ENCODE assay signal across 1 cellular context in the genomic region with DNA sequence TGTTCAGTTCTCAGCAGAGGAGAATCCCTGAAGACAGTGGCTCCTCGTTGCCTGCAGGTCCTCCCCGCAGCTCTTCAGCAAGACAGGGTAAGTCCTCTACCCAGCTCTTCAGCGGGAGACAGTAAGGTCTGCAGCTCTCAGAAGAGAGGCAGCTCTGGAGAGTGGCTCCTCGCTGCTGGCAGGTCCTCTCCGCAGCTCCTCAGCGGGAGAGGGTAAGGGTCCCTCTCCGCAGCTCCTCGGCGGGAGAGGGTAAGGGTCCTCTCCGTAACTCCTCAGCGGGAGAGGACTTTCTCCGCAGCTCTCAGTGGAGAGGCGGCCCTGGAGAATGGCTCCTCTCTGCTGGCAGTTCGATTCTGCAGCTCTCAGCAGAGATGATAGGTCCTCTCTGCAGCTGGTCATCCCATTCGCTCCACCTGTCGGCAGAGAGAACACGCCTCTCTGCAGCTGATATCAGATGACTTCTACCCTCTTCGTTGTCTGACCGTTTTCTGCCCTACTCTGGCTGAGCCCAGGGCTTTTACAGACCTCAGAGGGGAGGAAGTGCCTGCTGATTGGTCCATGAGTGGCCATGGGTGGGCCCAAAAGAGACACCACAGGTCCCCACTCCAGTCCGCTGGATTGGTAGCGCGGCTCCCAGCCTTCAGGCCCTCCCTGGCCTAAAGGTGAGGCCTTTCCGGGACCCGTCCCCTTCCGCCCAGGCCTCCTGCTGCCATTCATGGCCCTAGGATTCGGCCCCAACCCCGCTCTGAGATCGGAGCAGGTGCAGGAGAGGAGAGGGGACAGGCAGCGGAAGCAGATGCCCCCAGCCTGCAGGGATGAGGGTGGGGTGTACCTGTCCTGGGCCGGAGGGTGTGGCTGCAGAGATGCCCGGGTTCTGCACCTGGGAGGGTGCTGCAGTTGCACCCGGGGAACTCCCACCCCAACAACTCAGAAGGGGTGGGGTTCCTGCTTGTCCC.
TF ChIP-seq lines count a peak whose summit lies in the region.

No MANE protein-coding gene starts in this region.

TF ChIP-seq in HepG2, 621 proteins besides CTCF, POLR2A, EP300 and RAD21 (continued from another document and continues in another):
- TF ChIP-seq NKX3-1 (CRISPR knock-in tag; IDR thresholded peaks at IDR 0.05) (no peak), ATM (IDR thresholded peaks at IDR 0.05; ENCODE audit: borderline replicate concordance) (no peak), RFXAP (CRISPR knock-in tag; IDR thresholded peaks at IDR 0.05; ENCODE audit: borderline replicate concordance) (no peak), ZNF136 (CRISPR knock-in tag; IDR thresholded peaks at IDR 0.05; ENCODE audit: low read depth) (0 out of 2 replicates have a peak, but pooled peaks have one; percentile 12), ZNF3 (CRISPR knock-in tag; IDR thresholded peaks at IDR 0.05) (no peak), PAWR (CRISPR knock-in tag; IDR thresholded peaks at IDR 0.05; ENCODE audit: borderline replicate concordance) (no peak), ATAD3A (CRISPR knock-in tag; IDR thresholded peaks at IDR 0.05) (no peak), JUND (CRISPR knock-in tag; IDR thresholded peaks at IDR 0.05) (peak; percentile 69; the same call in 1 of the 2 replicates), SMC3 (IDR thresholded peaks at IDR 0.05; ENCODE audit: low read length) (no peak), MYC (CRISPR knock-in tag; IDR thresholded peaks at IDR 0.05; ENCODE audit: borderline replicate concordance) (no peak), KLF9 (CRISPR knock-in tag; IDR thresholded peaks at IDR 0.05; ENCODE audit: low read depth) (no peak), NR2F1 (CRISPR knock-in tag; IDR thresholded peaks at IDR 0.05) (peak in 1 of 2 experiments; percentile 31; a peak in 1 of 4 replicates), ZNF543 (CRISPR knock-in tag; IDR thresholded peaks at IDR 0.05) (peak; percentile 61; the same call in 1 of the 2 replicates), SIX1 (CRISPR knock-in tag; IDR thresholded peaks at IDR 0.05; ENCODE audit: borderline replicate concordance) (peak; percentile 64; the same call in 1 of the 2 replicates), ZNF331 (CRISPR knock-in tag; IDR thresholded peaks at IDR 0.05) (0 out of 2 replicates have a peak, but pooled peaks have one; percentile 7), NAIF1 (CRISPR knock-in tag; IDR thresholded peaks at IDR 0.05; ENCODE audit: borderline replicate concordance) (no peak), ZNF775 (CRISPR knock-in tag; IDR thresholded peaks at IDR 0.05; ENCODE audit: borderline replicate concordance) (no peak), RBM22 (optimal IDR thresholded peaks at IDR 0.05; ENCODE audit: low read length) (no peak), ZBTB21 (CRISPR knock-in tag; IDR thresholded peaks at IDR 0.05) (no peak), MEIS2 (CRISPR knock-in tag; IDR thresholded peaks at IDR 0.05) (peak; percentile 27; the same call in 1 of the 2 replicates), FOXA1 (IDR thresholded peaks at IDR 0.05) (no peak), FOXA1 (CRISPR knock-in tag; IDR thresholded peaks at IDR 0.05) (no peak), CBX2 (IDR thresholded peaks at IDR 0.05; ENCODE audit: low read depth, low read length) (no peak), CBX2 (CRISPR knock-in tag; IDR thresholded peaks at IDR 0.05; ENCODE audit: low read depth) (0 out of 2 replicates have a peak, but pooled peaks have one; percentile 32), ZNF773 (CRISPR knock-in tag; IDR thresholded peaks at IDR 0.05; ENCODE audit: borderline replicate concordance) (no peak), DPF2 (CRISPR knock-in tag; IDR thresholded peaks at IDR 0.05; ENCODE audit: borderline replicate concordance, low read depth) (no peak), KDM3A (CRISPR knock-in tag; IDR thresholded peaks at IDR 0.05; ENCODE audit: low read depth) (0 out of 2 replicates have a peak, but pooled peaks have one; percentile 20), ZSCAN20 (CRISPR knock-in tag; IDR thresholded peaks at IDR 0.05; ENCODE audit: borderline replicate concordance) (no peak), DR1 (CRISPR knock-in tag; IDR thresholded peaks at IDR 0.05) (peak; percentile 95), ZNF788 (CRISPR knock-in tag; IDR thresholded peaks at IDR 0.05; ENCODE audit: borderline replicate concordance) (peak; percentile 60; the same call in 1 of the 2 replicates), ZNF251 (CRISPR knock-in tag; IDR thresholded peaks at IDR 0.05) (no peak), ZNF446 (CRISPR knock-in tag; IDR thresholded peaks at IDR 0.05) (no peak), NFE2 (CRISPR knock-in tag; IDR thresholded peaks at IDR 0.05) (no peak), GABPA (IDR thresholded peaks at IDR 0.05; ENCODE audit: low read depth, low read length) (no peak; the same call in none of the 2 replicates), GABPA (CRISPR knock-in tag; IDR thresholded peaks at IDR 0.05; ENCODE audit: low read depth) (peak; percentile 64; the same call in 1 of the 2 replicates), ZNF652 (CRISPR knock-in tag; IDR thresholded peaks at IDR 0.05; ENCODE audit: borderline replicate concordance, low read depth) (no peak), KLF11 (CRISPR knock-in tag; IDR thresholded peaks at IDR 0.05) (0 out of 2 replicates have a peak, but pooled peaks have one; percentile 61)
- TF ChIP-seq, protein P1, sequence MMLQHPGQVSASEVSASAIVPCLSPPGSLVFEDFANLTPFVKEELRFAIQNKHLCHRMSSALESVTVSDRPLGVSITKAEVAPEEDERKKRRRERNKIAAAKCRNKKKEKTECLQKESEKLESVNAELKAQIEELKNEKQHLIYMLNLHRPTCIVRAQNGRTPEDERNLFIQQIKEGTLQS (CRISPR knock-in tag; IDR thresholded peaks at IDR 0.05): no peak
- TF ChIP-seq, protein P2, sequence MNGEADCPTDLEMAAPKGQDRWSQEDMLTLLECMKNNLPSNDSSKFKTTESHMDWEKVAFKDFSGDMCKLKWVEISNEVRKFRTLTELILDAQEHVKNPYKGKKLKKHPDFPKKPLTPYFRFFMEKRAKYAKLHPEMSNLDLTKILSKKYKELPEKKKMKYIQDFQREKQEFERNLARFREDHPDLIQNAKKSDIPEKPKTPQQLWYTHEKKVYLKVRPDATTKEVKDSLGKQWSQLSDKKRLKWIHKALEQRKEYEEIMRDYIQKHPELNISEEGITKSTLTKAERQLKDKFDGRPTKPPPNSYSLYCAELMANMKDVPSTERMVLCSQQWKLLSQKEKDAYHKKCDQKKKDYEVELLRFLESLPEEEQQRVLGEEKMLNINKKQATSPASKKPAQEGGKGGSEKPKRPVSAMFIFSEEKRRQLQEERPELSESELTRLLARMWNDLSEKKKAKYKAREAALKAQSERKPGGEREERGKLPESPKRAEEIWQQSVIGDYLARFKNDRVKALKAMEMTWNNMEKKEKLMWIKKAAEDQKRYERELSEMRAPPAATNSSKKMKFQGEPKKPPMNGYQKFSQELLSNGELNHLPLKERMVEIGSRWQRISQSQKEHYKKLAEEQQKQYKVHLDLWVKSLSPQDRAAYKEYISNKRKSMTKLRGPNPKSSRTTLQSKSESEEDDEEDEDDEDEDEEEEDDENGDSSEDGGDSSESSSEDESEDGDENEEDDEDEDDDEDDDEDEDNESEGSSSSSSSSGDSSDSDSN (CRISPR knock-in tag; IDR thresholded peaks at IDR 0.05): peak; percentile 60; the same call in 1 of the 2 replicates
- TF ChIP-seq, protein P3, sequence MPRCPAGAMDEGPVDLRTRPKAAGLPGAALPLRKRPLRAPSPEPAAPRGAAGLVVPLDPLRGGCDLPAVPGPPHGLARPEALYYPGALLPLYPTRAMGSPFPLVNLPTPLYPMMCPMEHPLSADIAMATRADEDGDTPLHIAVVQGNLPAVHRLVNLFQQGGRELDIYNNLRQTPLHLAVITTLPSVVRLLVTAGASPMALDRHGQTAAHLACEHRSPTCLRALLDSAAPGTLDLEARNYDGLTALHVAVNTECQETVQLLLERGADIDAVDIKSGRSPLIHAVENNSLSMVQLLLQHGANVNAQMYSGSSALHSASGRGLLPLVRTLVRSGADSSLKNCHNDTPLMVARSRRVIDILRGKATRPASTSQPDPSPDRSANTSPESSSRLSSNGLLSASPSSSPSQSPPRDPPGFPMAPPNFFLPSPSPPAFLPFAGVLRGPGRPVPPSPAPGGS (CRISPR knock-in tag; IDR thresholded peaks at IDR 0.05): no peak; the same call in 1 of the 2 replicates
- TF ChIP-seq, protein P4, sequence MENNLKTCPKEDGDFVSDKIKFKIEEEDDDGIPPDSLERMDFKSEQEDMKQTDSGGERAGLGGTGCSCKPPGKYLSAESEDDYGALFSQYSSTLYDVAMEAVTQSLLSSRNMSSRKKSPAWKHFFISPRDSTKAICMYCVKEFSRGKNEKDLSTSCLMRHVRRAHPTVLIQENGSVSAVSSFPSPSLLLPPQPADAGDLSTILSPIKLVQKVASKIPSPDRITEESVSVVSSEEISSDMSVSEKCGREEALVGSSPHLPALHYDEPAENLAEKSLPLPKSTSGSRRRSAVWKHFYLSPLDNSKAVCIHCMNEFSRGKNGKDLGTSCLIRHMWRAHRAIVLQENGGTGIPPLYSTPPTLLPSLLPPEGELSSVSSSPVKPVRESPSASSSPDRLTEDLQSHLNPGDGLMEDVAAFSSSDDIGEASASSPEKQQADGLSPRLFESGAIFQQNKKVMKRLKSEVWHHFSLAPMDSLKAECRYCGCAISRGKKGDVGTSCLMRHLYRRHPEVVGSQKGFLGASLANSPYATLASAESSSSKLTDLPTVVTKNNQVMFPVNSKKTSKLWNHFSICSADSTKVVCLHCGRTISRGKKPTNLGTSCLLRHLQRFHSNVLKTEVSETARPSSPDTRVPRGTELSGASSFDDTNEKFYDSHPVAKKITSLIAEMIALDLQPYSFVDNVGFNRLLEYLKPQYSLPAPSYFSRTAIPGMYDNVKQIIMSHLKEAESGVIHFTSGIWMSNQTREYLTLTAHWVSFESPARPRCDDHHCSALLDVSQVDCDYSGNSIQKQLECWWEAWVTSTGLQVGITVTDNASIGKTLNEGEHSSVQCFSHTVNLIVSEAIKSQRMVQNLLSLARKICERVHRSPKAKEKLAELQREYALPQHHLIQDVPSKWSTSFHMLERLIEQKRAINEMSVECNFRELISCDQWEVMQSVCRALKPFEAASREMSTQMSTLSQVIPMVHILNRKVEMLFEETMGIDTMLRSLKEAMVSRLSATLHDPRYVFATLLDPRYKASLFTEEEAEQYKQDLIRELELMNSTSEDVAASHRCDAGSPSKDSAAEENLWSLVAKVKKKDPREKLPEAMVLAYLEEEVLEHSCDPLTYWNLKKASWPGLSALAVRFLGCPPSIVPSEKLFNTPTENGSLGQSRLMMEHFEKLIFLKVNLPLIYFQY (CRISPR knock-in tag; IDR thresholded peaks at IDR 0.05; ENCODE audit: borderline replicate concordance): no peak
- TF ChIP-seq, protein P5, sequence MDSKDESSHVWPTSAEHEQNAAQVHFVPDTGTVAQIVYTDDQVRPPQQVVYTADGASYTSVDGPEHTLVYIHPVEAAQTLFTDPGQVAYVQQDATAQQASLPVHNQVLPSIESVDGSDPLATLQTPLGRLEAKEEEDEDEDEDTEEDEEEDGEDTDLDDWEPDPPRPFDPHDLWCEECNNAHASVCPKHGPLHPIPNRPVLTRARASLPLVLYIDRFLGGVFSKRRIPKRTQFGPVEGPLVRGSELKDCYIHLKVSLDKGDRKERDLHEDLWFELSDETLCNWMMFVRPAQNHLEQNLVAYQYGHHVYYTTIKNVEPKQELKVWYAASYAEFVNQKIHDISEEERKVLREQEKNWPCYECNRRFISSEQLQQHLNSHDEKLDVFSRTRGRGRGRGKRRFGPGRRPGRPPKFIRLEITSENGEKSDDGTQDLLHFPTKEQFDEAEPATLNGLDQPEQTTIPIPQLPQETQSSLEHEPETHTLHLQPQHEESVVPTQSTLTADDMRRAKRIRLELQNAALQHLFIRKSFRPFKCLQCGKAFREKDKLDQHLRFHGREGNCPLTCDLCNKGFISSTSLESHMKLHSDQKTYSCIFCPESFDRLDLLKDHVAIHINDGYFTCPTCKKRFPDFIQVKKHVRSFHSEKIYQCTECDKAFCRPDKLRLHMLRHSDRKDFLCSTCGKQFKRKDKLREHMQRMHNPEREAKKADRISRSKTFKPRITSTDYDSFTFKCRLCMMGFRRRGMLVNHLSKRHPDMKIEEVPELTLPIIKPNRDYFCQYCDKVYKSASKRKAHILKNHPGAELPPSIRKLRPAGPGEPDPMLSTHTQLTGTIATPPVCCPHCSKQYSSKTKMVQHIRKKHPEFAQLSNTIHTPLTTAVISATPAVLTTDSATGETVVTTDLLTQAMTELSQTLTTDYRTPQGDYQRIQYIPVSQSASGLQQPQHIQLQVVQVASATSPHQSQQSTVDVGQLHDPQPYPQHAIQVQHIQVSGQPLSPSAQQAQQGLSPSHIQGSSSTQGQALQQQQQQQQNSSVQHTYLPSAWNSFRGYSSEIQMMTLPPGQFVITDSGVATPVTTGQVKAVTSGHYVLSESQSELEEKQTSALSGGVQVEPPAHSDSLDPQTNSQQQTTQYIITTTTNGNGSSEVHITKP (CRISPR knock-in tag; IDR thresholded peaks at IDR 0.05; ENCODE audit: low read depth): no peak
- TF ChIP-seq, protein P6, sequence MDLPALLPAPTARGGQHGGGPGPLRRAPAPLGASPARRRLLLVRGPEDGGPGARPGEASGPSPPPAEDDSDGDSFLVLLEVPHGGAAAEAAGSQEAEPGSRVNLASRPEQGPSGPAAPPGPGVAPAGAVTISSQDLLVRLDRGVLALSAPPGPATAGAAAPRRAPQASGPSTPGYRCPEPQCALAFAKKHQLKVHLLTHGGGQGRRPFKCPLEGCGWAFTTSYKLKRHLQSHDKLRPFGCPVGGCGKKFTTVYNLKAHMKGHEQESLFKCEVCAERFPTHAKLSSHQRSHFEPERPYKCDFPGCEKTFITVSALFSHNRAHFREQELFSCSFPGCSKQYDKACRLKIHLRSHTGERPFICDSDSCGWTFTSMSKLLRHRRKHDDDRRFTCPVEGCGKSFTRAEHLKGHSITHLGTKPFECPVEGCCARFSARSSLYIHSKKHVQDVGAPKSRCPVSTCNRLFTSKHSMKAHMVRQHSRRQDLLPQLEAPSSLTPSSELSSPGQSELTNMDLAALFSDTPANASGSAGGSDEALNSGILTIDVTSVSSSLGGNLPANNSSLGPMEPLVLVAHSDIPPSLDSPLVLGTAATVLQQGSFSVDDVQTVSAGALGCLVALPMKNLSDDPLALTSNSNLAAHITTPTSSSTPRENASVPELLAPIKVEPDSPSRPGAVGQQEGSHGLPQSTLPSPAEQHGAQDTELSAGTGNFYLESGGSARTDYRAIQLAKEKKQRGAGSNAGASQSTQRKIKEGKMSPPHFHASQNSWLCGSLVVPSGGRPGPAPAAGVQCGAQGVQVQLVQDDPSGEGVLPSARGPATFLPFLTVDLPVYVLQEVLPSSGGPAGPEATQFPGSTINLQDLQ (CRISPR knock-in tag; IDR thresholded peaks at IDR 0.05): no peak
- TF ChIP-seq, protein P7, sequence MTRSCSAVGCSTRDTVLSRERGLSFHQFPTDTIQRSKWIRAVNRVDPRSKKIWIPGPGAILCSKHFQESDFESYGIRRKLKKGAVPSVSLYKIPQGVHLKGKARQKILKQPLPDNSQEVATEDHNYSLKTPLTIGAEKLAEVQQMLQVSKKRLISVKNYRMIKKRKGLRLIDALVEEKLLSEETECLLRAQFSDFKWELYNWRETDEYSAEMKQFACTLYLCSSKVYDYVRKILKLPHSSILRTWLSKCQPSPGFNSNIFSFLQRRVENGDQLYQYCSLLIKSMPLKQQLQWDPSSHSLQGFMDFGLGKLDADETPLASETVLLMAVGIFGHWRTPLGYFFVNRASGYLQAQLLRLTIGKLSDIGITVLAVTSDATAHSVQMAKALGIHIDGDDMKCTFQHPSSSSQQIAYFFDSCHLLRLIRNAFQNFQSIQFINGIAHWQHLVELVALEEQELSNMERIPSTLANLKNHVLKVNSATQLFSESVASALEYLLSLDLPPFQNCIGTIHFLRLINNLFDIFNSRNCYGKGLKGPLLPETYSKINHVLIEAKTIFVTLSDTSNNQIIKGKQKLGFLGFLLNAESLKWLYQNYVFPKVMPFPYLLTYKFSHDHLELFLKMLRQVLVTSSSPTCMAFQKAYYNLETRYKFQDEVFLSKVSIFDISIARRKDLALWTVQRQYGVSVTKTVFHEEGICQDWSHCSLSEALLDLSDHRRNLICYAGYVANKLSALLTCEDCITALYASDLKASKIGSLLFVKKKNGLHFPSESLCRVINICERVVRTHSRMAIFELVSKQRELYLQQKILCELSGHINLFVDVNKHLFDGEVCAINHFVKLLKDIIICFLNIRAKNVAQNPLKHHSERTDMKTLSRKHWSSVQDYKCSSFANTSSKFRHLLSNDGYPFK (CRISPR knock-in tag; IDR thresholded peaks at IDR 0.05; ENCODE audit: borderline replicate concordance): peak; percentile 75
